Comparison of ENCODE assay signal across 8 cellular contexts in genomic region chr6:147382945-147383554, GRCh38.
DNase-seq lines count a peak whose midpoint lies in the region; ATAC-seq and TF ChIP-seq lines count a peak whose summit lies in the region.

No MANE protein-coding gene starts in this region.

- no peaks in the 10 kb centered on the region for H3K27me3 ChIP-seq in PC-9 (ENCODE audit: insufficient read depth, low read depth)

- ATAC-seq in HG03565 (IDR thresholded peaks at IDR 0.05; ENCODE audit: unreplicated experiment): no peak

- no peaks in the 10 kb centered on the region for H3F3A ChIP-seq in PC-9 (ENCODE audit: insufficient read depth, low read depth)

- peak; percentile 68 for TF ChIP-seq CTCF in PC-9 (conservative IDR thresholded peaks at IDR 0.05)

- CTCF ChIA-PET in PC-9 (lab: Charles Lee): no interaction called here

- intact Hi-C loops in PC-9 (cut with micrococcal nuclease; ENCODE audit: unreplicated experiment): loop anchor here (5.0 kb wide), 1 partner anchor 481 kb away; no protein-coding TSS in a partner anchor
- intact Hi-C loops in posterior cingulate gyrus (cut with DNase I): no loop called here

- H3K4me2 ChIP-seq in PC-9: no peak overlapping the region

- no peak overlapping the region for H3K4me3 ChIP-seq in PC-9

- H3K79me2 ChIP-seq in PC-9 (ENCODE audit: low read depth): no peaks in the 10 kb centered on the region

- H2AFZ ChIP-seq in PC-9: no peak overlapping the region

- H3K27ac ChIP-seq in PC-9: no peak overlapping the region

- no peaks in the 10 kb centered on the region for H3K4me1 ChIP-seq in PC-9 (replicated peaks; ENCODE audit: insufficient read depth)

- BruUV-seq in PC-9 (replicated peaks; lab: Mats Ljungman, UMichigan): no TSS peak

- peaks cover 4% of the 10 kb centered on the region; the same call in 1 of the 2 replicates for H3K9me3 ChIP-seq in PC-9 (ENCODE audit: insufficient read depth, low read depth)

- DNase-seq in NCI-H82 (lab: John Stamatoyannopoulos, UW) (peak; percentile 44), NCI-H82 treated with DMSO at 0.1 percent for 48 hours (lab: John Stamatoyannopoulos, UW; ENCODE audit: unreplicated experiment) (no peak), PC-9 (peak in 1 of 2 experiments; percentile 35), fibroblast of peridontal ligament (ENCODE audit: extremely low read depth) (peak; percentile 59), superior temporal gyrus (ENCODE audit: extremely low spot score) (peak; percentile 47), posterior cingulate gyrus (no peak), SHP77 treated with DMSO at 0.1 percent for 48 hours (lab: John Stamatoyannopoulos, UW) (no peak)

- POLR2A ChIA-PET in PC-9 (lab: Charles Lee; ENCODE audit: unreplicated experiment): interaction anchor here (0.6 kb wide), 1 partner anchor 73 kb away, joined by 5 read pairs; no protein-coding TSS in a partner anchor

- H3K9me2 ChIP-seq in PC-9 (ENCODE audit: insufficient read depth): no peaks in the 10 kb centered on the region

- no peaks in the 10 kb centered on the region for H4K20me1 ChIP-seq in PC-9 (ENCODE audit: insufficient read depth)

- H3K36me3 ChIP-seq in PC-9 (ENCODE audit: low read depth): no peaks in the 10 kb centered on the region

Comparison
In these comparisons a context has a peak if more than half of its experiments do, and no peak if none do; other contexts are left out.
1. DNase-seq: peak in NCI-H82 (single experiment), fibroblast of peridontal ligament (single experiment) and superior temporal gyrus (single experiment); none in NCI-H82 treated with DMSO at 0.1 percent for 48 hours (single experiment), posterior cingulate gyrus (0 of 10) and SHP77 treated with DMSO at 0.1 percent for 48 hours (single experiment).